ENCODE assay signal across 8 cellular contexts in the genomic region with DNA sequence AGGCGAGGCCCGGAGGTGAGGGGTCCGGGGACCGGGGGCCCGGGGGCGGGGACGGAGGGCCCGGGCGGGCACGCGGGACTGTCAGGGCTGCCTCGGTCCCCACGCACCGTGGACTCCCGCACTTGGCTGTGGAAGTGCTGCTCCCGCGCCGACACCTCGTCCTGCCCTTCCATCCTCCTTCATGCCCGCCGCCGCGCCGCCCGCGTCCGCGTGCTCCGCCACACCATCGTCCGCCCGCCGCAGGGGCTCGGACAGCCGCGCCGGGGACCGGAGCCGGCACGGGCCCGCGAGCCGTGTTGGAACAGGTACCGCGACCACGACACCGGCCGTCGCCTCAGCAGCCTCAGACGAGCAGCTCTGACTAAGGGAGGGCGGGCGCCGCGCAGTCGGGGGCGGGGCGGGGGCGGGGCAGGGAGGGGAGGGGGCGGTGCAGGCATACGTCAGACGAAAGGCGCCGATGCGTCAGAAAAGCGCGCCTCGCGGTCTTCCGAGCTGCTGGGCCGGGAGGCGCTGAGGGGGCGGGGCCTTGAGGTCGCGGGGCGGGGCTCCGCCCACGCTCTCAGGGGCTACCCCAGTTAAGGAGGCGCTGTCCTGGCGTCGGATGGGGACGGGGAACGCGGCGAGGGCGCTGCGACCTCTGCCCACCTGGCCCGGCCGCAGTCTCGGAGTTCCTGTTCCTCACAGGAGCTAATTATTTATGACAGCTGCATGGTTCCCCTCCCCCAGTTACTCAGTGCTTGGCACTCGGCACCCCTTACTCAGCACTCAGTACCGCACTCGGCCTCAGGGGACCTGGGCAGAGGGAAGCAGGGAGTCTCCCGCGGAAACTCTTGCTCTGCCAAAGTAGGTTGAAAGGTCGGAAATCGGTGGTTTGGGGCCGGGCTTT. TPM values are rescaled to one million over a fixed set of nuclear protein-coding genes. Genes with fewer than 3 reads are reported as not detected.
DNase-seq lines count a peak whose midpoint lies in the region; ATAC-seq and TF ChIP-seq lines count a peak whose summit lies in the region.

A gene with protein sequence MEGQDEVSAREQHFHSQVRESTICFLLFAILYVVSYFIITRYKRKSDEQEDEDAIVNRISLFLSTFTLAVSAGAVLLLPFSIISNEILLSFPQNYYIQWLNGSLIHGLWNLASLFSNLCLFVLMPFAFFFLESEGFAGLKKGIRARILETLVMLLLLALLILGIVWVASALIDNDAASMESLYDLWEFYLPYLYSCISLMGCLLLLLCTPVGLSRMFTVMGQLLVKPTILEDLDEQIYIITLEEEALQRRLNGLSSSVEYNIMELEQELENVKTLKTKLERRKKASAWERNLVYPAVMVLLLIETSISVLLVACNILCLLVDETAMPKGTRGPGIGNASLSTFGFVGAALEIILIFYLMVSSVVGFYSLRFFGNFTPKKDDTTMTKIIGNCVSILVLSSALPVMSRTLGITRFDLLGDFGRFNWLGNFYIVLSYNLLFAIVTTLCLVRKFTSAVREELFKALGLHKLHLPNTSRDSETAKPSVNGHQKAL (minus strand): TSS at position 363 of the 886 bp plus-strand sequence. CDS start 190 bp downstream, at position 173.

- no peaks in the 10 kb centered on the region for H3K36me3 ChIP-seq in PC-3 (ENCODE audit: low read depth, low read length)
- no peaks in the 10 kb centered on the region for H3K36me3 ChIP-seq in mucosa of stomach (ENCODE audit: control insufficient read depth, insufficient read depth, low read length)

- H3K79me2 ChIP-seq in PC-3 (ENCODE audit: low read length) = peaks cover 40% of the 10 kb centered on the region

- ATAC-seq in GM21576 (IDR thresholded peaks at IDR 0.05; ENCODE audit: unreplicated experiment) (peak; percentile 75), PC-3 (peak; percentile 85)

- no peaks in the 10 kb centered on the region for H3K9me2 ChIP-seq in PC-3 (replicated peaks; ENCODE audit: low read length)

- no peaks in the 10 kb centered on the region for H3F3A ChIP-seq in PC-3 (ENCODE audit: low read length, unreplicated experiment)

- peak; percentile 25; the same call in 1 of the 2 replicates for TF ChIP-seq CTCF in PC-3 (conservative IDR thresholded peaks at IDR 0.05; ENCODE audit: low read depth, low read length)

- peak within 1 kb of the TSS; percentile 80 for H2AFZ ChIP-seq in PC-3 (ENCODE audit: low read length)

- peaks cover 4% of the 10 kb centered on the region; the same call in 1 of the 2 replicates for H3K4me1 ChIP-seq in PC-3 (ENCODE audit: insufficient read depth, low read length)
- H3K4me1 ChIP-seq in mucosa of stomach (ENCODE audit: control insufficient read depth, insufficient read depth, low read length) = peaks cover 4% of the 10 kb centered on the region

- H3K9ac ChIP-seq in PC-3 (ENCODE audit: low read length) (peak within 1 kb of the TSS; percentile 82), mucosa of stomach (ENCODE audit: low read length) (peak within 1 kb of the TSS; percentile 96)

- TF ChIP-seq RAD21 in Ishikawa (IDR thresholded peaks at IDR 0.05; ENCODE audit: low read depth) = no peak

- no peaks in the 10 kb centered on the region for H3K27me3 ChIP-seq in PC-3 (ENCODE audit: low read length)
- no peaks in the 10 kb centered on the region for H3K27me3 ChIP-seq in mucosa of stomach (ENCODE audit: control insufficient read depth, insufficient read depth, low read length)

- H3K4me2 ChIP-seq in PC-3 (ENCODE audit: low read length) = peak within 1 kb of the TSS; percentile 97

- TF ChIP-seq EP300 in Ishikawa (IDR thresholded peaks at IDR 0.05; ENCODE audit: borderline replicate concordance) = no peak

- POLR2A ChIA-PET in PC-3 (lab: Charles Lee; ENCODE audit: unreplicated experiment) = interaction anchor here (0.6 to 0.7 kb wide), 3 partner anchors 136 to 709 kb away, joined by 3 to 10 read pairs (median 8); no protein-coding TSS in a partner anchor

- no peaks in the 10 kb centered on the region for H3K9me3 ChIP-seq in PC-3 (ENCODE audit: low read length)
- no peaks in the 10 kb centered on the region for H3K9me3 ChIP-seq in mucosa of stomach (ENCODE audit: control insufficient read depth, low read length)

- no TSS peak for BruUV-seq in PC-3 (replicated peaks; lab: Mats Ljungman, UMichigan)

- TF ChIP-seq POLR2A in erythroblast (IDR thresholded peaks at IDR 0.05; ENCODE audit: low read length) = peak; percentile 84

- intact Hi-C loops in PC-3 (cut with micrococcal nuclease) = loop anchor here (5.0 kb wide), 2 partner anchors 46 to 244 kb away; partner anchors contain the start of gene UBE3C

- H3K27ac ChIP-seq in PC-3 (ENCODE audit: low read length) = peak within 1 kb of the TSS; percentile 48

- peak; percentile 73 for DNase-seq in DMS153 treated with DMSO at 0.1 percent for 48 hours (lab: John Stamatoyannopoulos, UW; ENCODE audit: unreplicated experiment)
- peak; percentile 90 for DNase-seq in PC-3
- DNase-seq in activated T-cell treated with anti-CD3 and anti-CD28 coated beads, Interleukin-2, amount 50 U/mL, for 1 hour = peak; percentile 98
- DNase-seq in erythroblast (lab: John Stamatoyannopoulos, UW) = peak; percentile 97 to 98
- peak; percentile 90 to 92 for DNase-seq in stimulated activated CD8-positive, alpha-beta memory T cell treated with anti-CD3 and anti-CD28 coated beads, Interleukin-7, amount 100 ng/mL, for 1 hour (ENCODE audit: low read depth in 2 of 2)

- CTCF ChIA-PET in PC-3 (lab: Charles Lee) = interaction anchor here (0.6 to 1.0 kb wide), 3 partner anchors 14 to 147 kb away, joined by 5 to 9 read pairs (median 5); no protein-coding TSS in a partner anchor

- H4K20me1 ChIP-seq in PC-3 (ENCODE audit: low read length) = peaks cover 7% of the 10 kb centered on the region; the same call in 1 of the 2 replicates

- H3K4me3 ChIP-seq in PC-3 (ENCODE audit: low read length) (peak within 1 kb of the TSS; percentile 96), mucosa of stomach (ENCODE audit: low read length) (peak within 1 kb of the TSS; percentile 88)

TF ChIP-seq in Ishikawa, 13 proteins besides CTCF, POLR2A, EP300 and RAD21:
- TF ChIP-seq USF1 (IDR thresholded peaks at IDR 0.05) (0 out of 2 replicates have a peak, but pooled peaks have one; percentile 2), REST (IDR thresholded peaks at IDR 0.05; ENCODE audit: low read depth) (no peak), ZBTB7A (IDR thresholded peaks at IDR 0.05; ENCODE audit: low read depth) (peak; percentile 54; the same call in 1 of the 2 replicates), TCF12 (IDR thresholded peaks at IDR 0.05; ENCODE audit: low read depth) (no peak), EGR1 (IDR thresholded peaks at IDR 0.05) (peak; percentile 100), CEBPB (IDR thresholded peaks at IDR 0.05) (no peak), TAF1 (IDR thresholded peaks at IDR 0.05; ENCODE audit: low read depth) (peak; percentile 52), CREB1 (IDR thresholded peaks at IDR 0.05; ENCODE audit: low read depth) (peak; percentile 96), FOXM1 (IDR thresholded peaks at IDR 0.05; ENCODE audit: borderline replicate concordance, low read depth) (no peak), YY1 (IDR thresholded peaks at IDR 0.05; ENCODE audit: low read depth) (no peak; the same call in 1 of the 2 replicates), NFIC (IDR thresholded peaks at IDR 0.05) (no peak), TEAD4 (IDR thresholded peaks at IDR 0.05) (no peak)
- TF ChIP-seq, protein P1, sequence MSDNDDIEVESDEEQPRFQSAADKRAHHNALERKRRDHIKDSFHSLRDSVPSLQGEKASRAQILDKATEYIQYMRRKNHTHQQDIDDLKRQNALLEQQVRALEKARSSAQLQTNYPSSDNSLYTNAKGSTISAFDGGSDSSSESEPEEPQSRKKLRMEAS (IDR thresholded peaks at IDR 0.05) = peak; percentile 53

RNA-seq across cellular contexts. Expression of the gene that starts here (rescaled TPM):
- 61.7 and 63.9 TPM in 2 replicates for total RNA-seq in PC-3 (2014; rRNA removed)

Comparison
In these comparisons a context has a peak if more than half of its experiments do, and no peak if none do; other contexts are left out.
1. Peak in every context shown above with its lines: DNase-seq, ATAC-seq, H3K4me3 ChIP-seq and H3K27ac ChIP-seq.